1 cellular context compared by ENCODE assay signal in genomic region chr1:206693029-206693428, GRCh38.
TF ChIP-seq lines count a peak whose summit lies in the region.

No MANE protein-coding gene starts in this region.

TF ChIP-seq in K562, 482 proteins besides CTCF, POLR2A, EP300 and RAD21:
- 0 out of 2 replicates have a peak, but pooled peaks have one; percentile 15 for TF ChIP-seq FOXJ3 (CRISPR knock-in tag; IDR thresholded peaks at IDR 0.05)
- 0 out of 2 replicates have a peak, but pooled peaks have one; percentile 47 for TF ChIP-seq ETV5 (CRISPR knock-in tag; IDR thresholded peaks at IDR 0.05; ENCODE audit: low read depth)
- TF ChIP-seq, protein P1, sequence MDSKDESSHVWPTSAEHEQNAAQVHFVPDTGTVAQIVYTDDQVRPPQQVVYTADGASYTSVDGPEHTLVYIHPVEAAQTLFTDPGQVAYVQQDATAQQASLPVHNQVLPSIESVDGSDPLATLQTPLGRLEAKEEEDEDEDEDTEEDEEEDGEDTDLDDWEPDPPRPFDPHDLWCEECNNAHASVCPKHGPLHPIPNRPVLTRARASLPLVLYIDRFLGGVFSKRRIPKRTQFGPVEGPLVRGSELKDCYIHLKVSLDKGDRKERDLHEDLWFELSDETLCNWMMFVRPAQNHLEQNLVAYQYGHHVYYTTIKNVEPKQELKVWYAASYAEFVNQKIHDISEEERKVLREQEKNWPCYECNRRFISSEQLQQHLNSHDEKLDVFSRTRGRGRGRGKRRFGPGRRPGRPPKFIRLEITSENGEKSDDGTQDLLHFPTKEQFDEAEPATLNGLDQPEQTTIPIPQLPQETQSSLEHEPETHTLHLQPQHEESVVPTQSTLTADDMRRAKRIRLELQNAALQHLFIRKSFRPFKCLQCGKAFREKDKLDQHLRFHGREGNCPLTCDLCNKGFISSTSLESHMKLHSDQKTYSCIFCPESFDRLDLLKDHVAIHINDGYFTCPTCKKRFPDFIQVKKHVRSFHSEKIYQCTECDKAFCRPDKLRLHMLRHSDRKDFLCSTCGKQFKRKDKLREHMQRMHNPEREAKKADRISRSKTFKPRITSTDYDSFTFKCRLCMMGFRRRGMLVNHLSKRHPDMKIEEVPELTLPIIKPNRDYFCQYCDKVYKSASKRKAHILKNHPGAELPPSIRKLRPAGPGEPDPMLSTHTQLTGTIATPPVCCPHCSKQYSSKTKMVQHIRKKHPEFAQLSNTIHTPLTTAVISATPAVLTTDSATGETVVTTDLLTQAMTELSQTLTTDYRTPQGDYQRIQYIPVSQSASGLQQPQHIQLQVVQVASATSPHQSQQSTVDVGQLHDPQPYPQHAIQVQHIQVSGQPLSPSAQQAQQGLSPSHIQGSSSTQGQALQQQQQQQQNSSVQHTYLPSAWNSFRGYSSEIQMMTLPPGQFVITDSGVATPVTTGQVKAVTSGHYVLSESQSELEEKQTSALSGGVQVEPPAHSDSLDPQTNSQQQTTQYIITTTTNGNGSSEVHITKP (IDR thresholded peaks at IDR 0.05; ENCODE audit: partially characterized antibody): peak; percentile 89
- TF ChIP-seq NFIC (IDR thresholded peaks at IDR 0.05): 0 out of 2 replicates have a peak, but pooled peaks have one; percentile 7
- TF ChIP-seq CBX3 (IDR thresholded peaks at IDR 0.05; ENCODE audit: borderline replicate concordance in 1 of 2, low read length in 2 of 2): no peak
- peak; percentile 48; the same call in 1 of the 2 replicates for TF ChIP-seq MEF2A (IDR thresholded peaks at IDR 0.05; ENCODE audit: control insufficient read depth, low read depth, low read length)
